Comparison of ENCODE assay signal across 31 cellular contexts in genomic region chr9:17928228-17928627, GRCh38.
DNase-seq lines count a peak whose midpoint lies in the region; ATAC-seq, FAIRE-seq and TF ChIP-seq lines count a peak whose summit lies in the region.
"Had no signal": no experiment of that assay in that cellular context is flagged by ENCODE, and none has a peak within 500 bp of the region (broad histone marks: within the 10 kb centered on the region; RNA-seq: fewer than 3 reads in every experiment).

No MANE protein-coding gene starts in this region.

- H3K4me2 ChIP-seq in GM12878 (ENCODE audit: control insufficient read depth, insufficient read depth): no peak overlapping the region
- H3K4me2 ChIP-seq: A549, SK-N-SH had no signal

- H2AFZ ChIP-seq in GM12878 (ENCODE audit: control insufficient read depth, low read depth, low read length): no peak overlapping the region

- no peak for TF ChIP-seq EP300 in GM12878 (IDR thresholded peaks at IDR 0.05; ENCODE audit: borderline replicate concordance in 1 of 2, control insufficient read depth in 1 of 2, low read depth in 2 of 2, low read length in 2 of 2)

- no peaks in the 10 kb centered on the region for H3K36me3 ChIP-seq in GM12878 (ENCODE audit: control insufficient read depth in 2 of 2, insufficient read depth in 2 of 2, low read length in 1 of 2)
- H3K36me3 ChIP-seq in upper lobe of right lung: no peaks in the 10 kb centered on the region
- no peaks in the 10 kb centered on the region for H3K36me3 ChIP-seq in uterus
- H3K36me3 ChIP-seq: BLaER1 treated with 17β-estradiol and CSF1 and Interleukin-3, amounts not matched to agents 10 nM and 100 nM had no signal

- H3K4me1 Mint-ChIP-seq in type B pancreatic cell (ENCODE audit: unreplicated experiment): peaks cover 18% of the 10 kb centered on the region

- in situ Hi-C loops in GM12878 (cut with MboI): no loop called here

- WGBS in GM12878 (ENCODE audit: insufficient coverage, insufficient replicate concordance, low lambda C conversion rate, missing lambda C conversion rate): 22% methylated on average over 1 of the region's 1 CpG

- H3K27ac ChIP-seq in GM12878 (ENCODE audit: control insufficient read depth, insufficient read depth) (no peak overlapping the region), upper lobe of right lung (no peak overlapping the region), uterus (no peak overlapping the region)
- H3K27ac ChIP-seq: A549; BLaER1 treated with 17β-estradiol and CSF1 and Interleukin-3, amounts not matched to agents 10 nM and 100 nM; HL-60 had no signal

- TF ChIP-seq CTCF in GM12878 (IDR thresholded peaks at IDR 0.05 in 2 of 3, conservative IDR thresholded peaks at IDR 0.05 in 1 of 3; ENCODE audit: control insufficient read depth in 2 of 3, extremely low read depth in 1 of 3, insufficient read depth in 1 of 3, low read depth in 3 of 3, low read length in 3 of 3) (no peak), type B pancreatic cell (conservative IDR thresholded peaks at IDR 0.05) (no peak), upper lobe of right lung (IDR thresholded peaks at IDR 0.05) (no peak), uterus (IDR thresholded peaks at IDR 0.05) (no peak)

- H3K79me2 ChIP-seq in GM12878 (ENCODE audit: control insufficient read depth, insufficient read depth, low read length): no peaks in the 10 kb centered on the region

- intact Hi-C loops in GM12878 (cut with micrococcal nuclease; ENCODE audit: unreplicated experiment) (no loop called here), upper lobe of right lung (cut with DNase I) (no loop called here), uterus (cut with DNase I; ENCODE audit: low total_unique reads) (no loop called here)

- H3K27me3 ChIP-seq in GM12878 (replicated peaks in 1 of 2; ENCODE audit: control insufficient read depth in 2 of 2, insufficient read depth in 2 of 2, low read length in 1 of 2) (no peaks in the 10 kb centered on the region; a peak in 1 of 4 replicates), upper lobe of right lung (no peaks in the 10 kb centered on the region), uterus (no peaks in the 10 kb centered on the region)
- H3K27me3 ChIP-seq: BLaER1 treated with 17β-estradiol and CSF1 and Interleukin-3, amounts not matched to agents 10 nM and 100 nM had no signal

- H3K4me1 ChIP-seq in GM12878 (ENCODE audit: control insufficient read depth, insufficient read depth, low read length): no peaks in the 10 kb centered on the region
- H3K4me1 ChIP-seq in upper lobe of right lung: no peaks in the 10 kb centered on the region
- no peaks in the 10 kb centered on the region for H3K4me1 ChIP-seq in uterus
- H3K4me1 ChIP-seq: A549 had no signal

- H3K27ac Mint-ChIP-seq in type B pancreatic cell: no peak overlapping the region
- H3K27ac Mint-ChIP-seq: CD4-positive, alpha-beta T cell; T-helper 1 cell treated with Interleukin-12 subunit alpha and Interleukin-12 subunit beta and Interleukin-4 antibody, amounts not matched to agents 30 μg/mL and 1 μg/mL, for 36 hours had no signal

- no peaks in the 10 kb centered on the region for H3K36me3 Mint-ChIP-seq in type B pancreatic cell

- POLR2A ChIA-PET in GM12878 (lab: Charles Lee): no interaction called here

- H4K20me1 ChIP-seq in GM12878 (ENCODE audit: control insufficient read depth, insufficient read depth): no peaks in the 10 kb centered on the region
- H4K20me1 ChIP-seq: BLaER1 treated with 17β-estradiol and CSF1 and Interleukin-3, amounts not matched to agents 10 nM and 100 nM had no signal

- ATAC-seq in GM18861 (IDR thresholded peaks at IDR 0.05; ENCODE audit: unreplicated experiment) (peak; percentile 50), GM19438 (IDR thresholded peaks at IDR 0.05; ENCODE audit: low read depth, unreplicated experiment) (peak; percentile 75), HG02981 (IDR thresholded peaks at IDR 0.05; ENCODE audit: unreplicated experiment) (peak; percentile 54), GM12878 (peak; percentile 17; the same call in 2 of the 3 replicates), upper lobe of right lung (no peak)
- ATAC-seq: A549 had no signal

- CTCF ChIA-PET in GM12878 (lab: Yijun Ruan, JAX): no interaction called here

- H3K9ac ChIP-seq in GM12878 (ENCODE audit: control insufficient read depth, insufficient read depth, low read length): no peak overlapping the region
- H3K9ac ChIP-seq: BLaER1 treated with 17β-estradiol and CSF1 and Interleukin-3, amounts not matched to agents 10 nM and 100 nM; SK-N-SH had no signal

- SMC1A ChIA-PET in GM12878 (lab: Charles Lee; ENCODE audit: uncharacterized antibody, unreplicated experiment): interaction anchor here (0.5 kb wide), 1 partner anchor 24 kb away, joined by 3 read pairs; no protein-coding TSS in a partner anchor

- no peak overlapping the region for H3K4me3 Mint-ChIP-seq in type B pancreatic cell
- H3K4me3 Mint-ChIP-seq: CD4-positive, alpha-beta T cell; T-helper 1 cell treated with Interleukin-12 subunit alpha and Interleukin-12 subunit beta and Interleukin-4 antibody, amounts not matched to agents 30 μg/mL and 1 μg/mL, for 36 hours had no signal

- H3K4me3 ChIP-seq in GM12878 (no peak overlapping the region), upper lobe of right lung (no peak overlapping the region), uterus (no peak overlapping the region)
- H3K4me3 ChIP-seq: A549; BLaER1 treated with 17β-estradiol and CSF1 and Interleukin-3, amounts not matched to agents 10 nM and 100 nM had no signal

- FAIRE-seq in GM12878 (lab: Jason Lieb, UNC) (no peak), urothelium cell line (lab: Jason Lieb, UNC) (no peak)
- FAIRE-seq: A549, GM12892, H1, RCC 7860 had no signal

- H3K9me3 ChIP-seq in GM12878 (replicated peaks; ENCODE audit: control insufficient read depth, insufficient read depth, low read length) (no peaks in the 10 kb centered on the region), upper lobe of right lung (no peaks in the 10 kb centered on the region), uterus (no peaks in the 10 kb centered on the region)
- H3K9me3 ChIP-seq: A549; BLaER1 treated with 17β-estradiol and CSF1 and Interleukin-3, amounts not matched to agents 10 nM and 100 nM; SK-N-SH had no signal

- no peaks in the 10 kb centered on the region for H3K9me3 Mint-ChIP-seq in type B pancreatic cell

- BruUV-seq in GM12878 (replicated peaks; lab: Mats Ljungman, UMichigan): no TSS peak

- DNase-seq in GM12878 (ENCODE audit: low read depth, low spot score): no peak
- DNase-seq in urothelium cell line (ENCODE audit: low spot score): no peak
- no peak for DNase-seq in type B pancreatic cell (ENCODE audit: extremely low spot score, unreplicated experiment)
- DNase-seq in upper lobe of right lung: no peak
- no peak for DNase-seq in uterus
- DNase-seq: AML-193; CD4-positive, alpha-beta T cell; DMS79 treated with DMSO at 0.1 percent for 48 hours; GF-D8; HCEC 1CT; Karpas-422; NCI-H1092 treated with DMSO at 0.1 percent for 48 hours; NCI-H1436; NCI-H187; NCI-H2081 treated with DMSO at 0.1 percent for 48 hours; NCI-H2171; NCI-H226; NCI-H510A; SK-N-SH; SW 1271; T-helper 9 cell had no signal

- RAD21 ChIA-PET in GM12878 (lab: Charles Lee; ENCODE audit: unreplicated experiment): no interaction called here

- no peak for TF ChIP-seq POLR2A in GM12878 (IDR thresholded peaks at IDR 0.05; ENCODE audit: low read depth, low read length)
- no peak for TF ChIP-seq POLR2A in uterus (IDR thresholded peaks at IDR 0.05)

- H3K27me3 Mint-ChIP-seq in type B pancreatic cell: no peaks in the 10 kb centered on the region
- H3K27me3 Mint-ChIP-seq: CD4-positive, alpha-beta T cell had no signal

- TF ChIP-seq RAD21 in GM12878 (IDR thresholded peaks at IDR 0.05; ENCODE audit: insufficient read depth, low read depth, low read length): no peak

TF ChIP-seq in GM12878, 131 proteins besides CTCF, POLR2A, EP300 and RAD21:
- TF ChIP-seq SUZ12 (IDR thresholded peaks at IDR 0.05; ENCODE audit: unreplicated experiment) (no peak), BHLHE40 (IDR thresholded peaks at IDR 0.05; ENCODE audit: borderline replicate concordance in 1 of 2, low read depth in 2 of 2, low read length in 1 of 2) (no peak), NFIC (IDR thresholded peaks at IDR 0.05; ENCODE audit: low read depth, low read length) (no peak), RFX5 (IDR thresholded peaks at IDR 0.05; ENCODE audit: low read depth, low read length) (no peak), NFXL1 (IDR thresholded peaks at IDR 0.05; ENCODE audit: borderline replicate concordance) (no peak), RUNX3 (IDR thresholded peaks at IDR 0.05; ENCODE audit: low read length) (no peak), ZZZ3 (IDR thresholded peaks at IDR 0.05; ENCODE audit: control insufficient read depth, insufficient read length, low read depth) (no peak), IRF5 (IDR thresholded peaks at IDR 0.05; ENCODE audit: borderline replicate concordance) (no peak), HSF1 (IDR thresholded peaks at IDR 0.05; ENCODE audit: low read depth, low read length) (no peak)
